ENCODE assay signal across 33 cellular contexts in the genomic region with DNA sequence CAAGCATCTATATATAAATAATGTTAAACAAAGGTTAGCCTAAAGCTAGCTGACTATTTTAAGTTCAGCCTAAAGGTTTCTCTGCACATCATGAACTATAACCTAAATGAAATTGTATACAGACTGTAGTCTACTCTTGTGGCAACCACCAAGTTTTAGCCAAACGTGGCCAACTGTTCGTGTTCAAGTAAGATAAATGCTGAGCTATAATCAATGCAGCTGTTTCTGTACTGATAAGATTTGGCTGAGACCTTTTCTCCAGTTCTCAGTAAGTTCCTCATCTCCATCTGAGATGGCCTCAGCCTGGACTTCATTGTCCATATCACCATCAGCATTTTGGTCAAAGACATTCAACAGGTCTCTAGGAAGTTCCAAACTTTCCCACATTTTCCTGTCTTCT. TPM values are rescaled to one million over a fixed set of nuclear protein-coding genes. Genes with fewer than 3 reads are reported as not detected.
"Had no signal": no experiment of that assay in that cellular context is flagged by ENCODE, and none has a peak within 500 bp of the region (broad histone marks: within the 10 kb centered on the region; RNA-seq: fewer than 3 reads in every experiment).

No MANE protein-coding gene starts in this region.

- H3K9me3 Mint-ChIP-seq: natural killer cell treated with Interleukin-12 subunit alpha and Interleukin-12 subunit beta and Interleukin-15 and Interleukin-18, amount 100 ng/mL, for 72 hours; neural crest cell; stimulated activated effector memory CD8-positive, alpha-beta T cell treated with anti-CD3 and anti-CD28 coated beads, Interleukin-12 subunit alpha, Interleukin-12 subunit beta, amount 100 ng/mL, for 72 hours had no signal

- H3K4me1 Mint-ChIP-seq: immature natural killer cell; neural crest cell; stimulated activated effector memory CD8-positive, alpha-beta T cell treated with anti-CD3 and anti-CD28 coated beads, Interleukin-12 subunit alpha, Interleukin-12 subunit beta, amount 100 ng/mL, for 72 hours had no signal

- H3K27me3 Mint-ChIP-seq: dendritic cell treated with granulocyte-macrophage colony-stimulating factor and Interleukin-4, amounts not matched to agents 40 ng/mL and 50 ng/mL, for 4 days; naive B cell had no signal

- H3K4me3 ChIP-seq: colonic mucosa, esophagus muscularis mucosa, gastroesophageal sphincter, heart right ventricle, mucosa of descending colon, pancreas, prostate gland, right atrium auricular region, smooth muscle cell, stomach, thyroid gland, vagina had no signal

- H3K27ac Mint-ChIP-seq: dendritic cell treated with granulocyte-macrophage colony-stimulating factor and Interleukin-4, amounts not matched to agents 40 ng/mL and 50 ng/mL, for 4 days; endodermal cell; immature natural killer cell; mesothelial cell of epicardium; naive B cell; natural killer cell treated with Interleukin-12 subunit alpha and Interleukin-12 subunit beta and Interleukin-15 and Interleukin-18, amount 100 ng/mL, for 72 hours; stimulated activated effector memory CD8-positive, alpha-beta T cell treated with anti-CD3 and anti-CD28 coated beads, Interleukin-12 subunit alpha, Interleukin-12 subunit beta, amount 100 ng/mL, for 72 hours had no signal

- H3K36me3 ChIP-seq: colonic mucosa, esophagus muscularis mucosa, gastroesophageal sphincter, heart right ventricle, neutrophil, pancreas, prostate gland, right atrium auricular region, stomach, thyroid gland, vagina had no signal

- H3K4me3 Mint-ChIP-seq: dendritic cell treated with granulocyte-macrophage colony-stimulating factor and Interleukin-4, amounts not matched to agents 40 ng/mL and 50 ng/mL, for 4 days; endodermal cell; immature natural killer cell; mesothelial cell of epicardium; naive B cell; natural killer cell treated with Interleukin-12 subunit alpha and Interleukin-12 subunit beta and Interleukin-15 and Interleukin-18, amount 100 ng/mL, for 72 hours; neural crest cell; stimulated activated effector memory CD8-positive, alpha-beta T cell treated with anti-CD3 and anti-CD28 coated beads, Interleukin-12 subunit alpha, Interleukin-12 subunit beta, amount 100 ng/mL, for 72 hours had no signal

- H3K4me1 ChIP-seq: colonic mucosa, esophagus muscularis mucosa, foreskin keratinocyte, prostate gland, right atrium auricular region, stomach, thyroid gland, vagina had no signal

- ATAC-seq: foreskin keratinocyte; gastroesophageal sphincter; heart right ventricle; mucosa of descending colon; natural killer cell treated with Interleukin-12 subunit alpha and Interleukin-12 subunit beta and Interleukin-15 and Interleukin-18, amount 100 ng/mL, for 72 hours; pancreas; sciatic nerve; stimulated activated effector memory CD8-positive, alpha-beta T cell treated with anti-CD3 and anti-CD28 coated beads, Interleukin-12 subunit alpha, Interleukin-12 subunit beta, amount 100 ng/mL, for 72 hours had no signal

- H3K27me3 ChIP-seq: colonic mucosa, esophagus muscularis mucosa, foreskin keratinocyte, gastroesophageal sphincter, heart right ventricle, neutrophil, pancreas, right atrium auricular region, stomach, thyroid gland, vagina had no signal

- H3K27ac ChIP-seq: colonic mucosa, epithelial cell of prostate, esophagus muscularis mucosa, foreskin keratinocyte, gastroesophageal sphincter, neutrophil, pancreas, prostate gland, right atrium auricular region, stomach, thyroid gland, vagina had no signal

- DNase-seq: colonic mucosa; effector CD8-positive, alpha-beta T cell; endodermal cell; foreskin keratinocyte; heart right ventricle; hypothalamus; immature natural killer cell; mesenchymal stem cell; mucosa of descending colon; naive B cell; pancreas; stimulated activated CD4-positive, alpha-beta T cell treated with anti-CD3 and anti-CD28 coated beads, Interleukin-12 subunit alpha, Interleukin-12 subunit beta, amount 100 ng/mL, for 4 hours; stimulated activated CD4-positive, alpha-beta T cell treated with anti-CD3 and anti-CD28 coated beads, Interleukin-1b, Interleukin-23, amount 100 ng/mL, for 48 hours; stimulated activated CD4-positive, alpha-beta T cell treated with anti-CD3 and anti-CD28 coated beads, Interleukin-4, amount 100 ng/mL, for 1 hour; stimulated activated naive CD4-positive, alpha-beta T cell treated with Interleukin-2 at 50 U/mL for 16 hours; stomach; thyroid gland; trophoblast cell had no signal

- H3K9me3 ChIP-seq: colonic mucosa, gastroesophageal sphincter, mucosa of descending colon, neutrophil, pancreas, prostate gland, right atrium auricular region, stomach, thyroid gland, vagina had no signal

- H3K36me3 Mint-ChIP-seq: immature natural killer cell; mesothelial cell of epicardium; natural killer cell treated with Interleukin-12 subunit alpha and Interleukin-12 subunit beta and Interleukin-15 and Interleukin-18, amount 100 ng/mL, for 72 hours; stimulated activated effector memory CD8-positive, alpha-beta T cell treated with anti-CD3 and anti-CD28 coated beads, Interleukin-12 subunit alpha, Interleukin-12 subunit beta, amount 100 ng/mL, for 72 hours had no signal

RNA-seq across cellular contexts. Expression of gene IGSF10, which starts 43.7 kb away (rescaled TPM):
- total RNA-seq: foreskin keratinocyte; lung microvascular endothelial cell; natural killer cell treated with Interleukin-12 subunit alpha and Interleukin-12 subunit beta and Interleukin-15 and Interleukin-18, amount 100 ng/mL, for 72 hours; neural crest cell had no signal
- polyA plus RNA-seq: foreskin keratinocyte, immature natural killer cell, smooth muscle cell had no signal
